11 cellular contexts compared by ENCODE assay signal in genomic region chr15:65326109-65326508, GRCh38. TPM values are rescaled to one million over a fixed set of nuclear protein-coding genes. Genes with fewer than 3 reads are reported as not detected.
DNase-seq lines count a peak whose midpoint lies in the region; ATAC-seq and TF ChIP-seq lines count a peak whose summit lies in the region.
"Had no signal": no experiment of that assay in that cellular context is flagged by ENCODE, and none has a peak within 500 bp of the region (broad histone marks: within the 10 kb centered on the region; RNA-seq: fewer than 3 reads in every experiment).

No MANE protein-coding gene starts in this region.

- 0 to 20% methylated on average over 3 to 4 of the region's 12 CpGs for WGBS in thyroid gland, 2 donors

- DNase-seq in NCI-H748 (lab: John Stamatoyannopoulos, UW; ENCODE audit: unreplicated experiment) (peak; percentile 11), NCI-H748 treated with DMSO at 0.1 percent for 48 hours (lab: John Stamatoyannopoulos, UW) (no peak), cerebellum (ENCODE audit: low spot score) (peak; percentile 56), left lobe of liver (ENCODE audit: low spot score) (no peak), thyroid gland (peak; percentile 87 to 96)
- no peak for DNase-seq in effector CD4-positive, alpha-beta T cell
- DNase-seq: stimulated activated CD4-positive, alpha-beta T cell treated with anti-CD3 and anti-CD28 coated beads, Interleukin-4, amount 100 ng/mL, for 4 hours; T-helper 9 cell had no signal

- ATAC-seq in left lobe of liver (peak; percentile 57), HG03571 (IDR thresholded peaks at IDR 0.05; ENCODE audit: unreplicated experiment) (no peak), HG03460 (IDR thresholded peaks at IDR 0.05; ENCODE audit: unreplicated experiment) (no peak)

- H3K4me3 ChIP-seq in thyroid gland (replicated peaks in 1 of 3) = no peak overlapping the region

- no peaks in the 10 kb centered on the region for H3K9me3 ChIP-seq in thyroid gland

- peak overlapping the region; percentile 50 to 93 (median 78) for H3K27ac ChIP-seq in thyroid gland

- H3K27me3 ChIP-seq in thyroid gland = no peaks in the 10 kb centered on the region

- no peak for TF ChIP-seq CTCF in thyroid gland (IDR thresholded peaks at IDR 0.05)

- H3K36me3 ChIP-seq in thyroid gland = no peaks in the 10 kb centered on the region

- H3K4me1 ChIP-seq in thyroid gland = peaks cover 37 to 59% of the 10 kb centered on the region in 2 donors

- intact Hi-C loops in thyroid gland (cut with DNase I) = no loop called here

- TF ChIP-seq POLR2A in thyroid gland (IDR thresholded peaks at IDR 0.05) = peak in 1 of 2 donors; percentile 29

RNA-seq across cellular contexts. Expression of gene RNU5B-1, which starts 21.6 kb away (rescaled TPM):
- not detected for total RNA-seq in cerebellum
- not detected for total RNA-seq in left lobe of liver
- total RNA-seq in thyroid gland = not detected
- total RNA-seq: epithelial cell of proximal tubule had no signal

RNA-seq across cellular contexts. Expression of gene RNU5A-1, which starts 30.3 kb away (rescaled TPM):
- not detected for total RNA-seq in cerebellum
- not detected for total RNA-seq in left lobe of liver
- total RNA-seq in thyroid gland = not detected
- total RNA-seq: epithelial cell of proximal tubule had no signal

RNA-seq across cellular contexts. Expression of gene PARP16, which starts 39.4 kb away (rescaled TPM):
- total RNA-seq in cerebellum = 8.1 TPM
- total RNA-seq in left lobe of liver = 9.8 TPM
- 10 to 100 TPM; 11.3 to 15.5 (median 13.2) TPM for total RNA-seq in thyroid gland

RNA-seq across cellular contexts. Expression of gene IGDCC3, which starts 51.7 kb away (rescaled TPM):
- total RNA-seq in cerebellum = 19.8 TPM
- 0.23 TPM for total RNA-seq in left lobe of liver
- 1 to 10 TPM in 1 of 4 donors, under 1 TPM in 3; 0.22 to 1.5 (median 0.61) TPM for total RNA-seq in thyroid gland
- total RNA-seq: epithelial cell of proximal tubule had no signal

Comparison
In these comparisons a context has a peak if more than half of its experiments do, and no peak if none do; other contexts are left out.
1. DNase-seq: peak in NCI-H748 (single experiment), cerebellum (single experiment) and thyroid gland (2 of 2); none in NCI-H748 treated with DMSO at 0.1 percent for 48 hours (single experiment), left lobe of liver (single experiment) and effector CD4-positive, alpha-beta T cell (single experiment).